Comparison of ENCODE assay signal across 31 cellular contexts in genomic region chr11:40816976-40817375, GRCh38.
A peak's percentile ranks its signal among the peaks of the same experiment; 100 is the strongest.
DNase-seq lines count a peak whose midpoint lies in the region; ATAC-seq and TF ChIP-seq lines count a peak whose summit lies in the region.
"Had no signal": no experiment of that assay in that cellular context is flagged by ENCODE, and none has a peak within 500 bp of the region (broad histone marks: within the 10 kb centered on the region; RNA-seq: fewer than 3 reads in every experiment).

No MANE protein-coding gene starts in this region.

- no peak overlapping the region for H3K4me2 ChIP-seq in neural cell (ENCODE audit: low read length)
- H3K4me2 ChIP-seq: A549; BLaER1; BLaER1 treated with 17β-estradiol and CSF1 and Interleukin-3, amounts not matched to agents 10 nM and 100 nM had no signal

- no peak overlapping the region for H2AFZ ChIP-seq in neural cell (ENCODE audit: low read depth, low read length)

- H3K79me2 ChIP-seq in neural cell (replicated peaks; ENCODE audit: insufficient read depth, low read length): no peaks in the 10 kb centered on the region

- peak; percentile 93 for TF ChIP-seq EP300 in neural cell (conservative IDR thresholded peaks at IDR 0.05; ENCODE audit: poor library complexity, severe bottlenecking)

- no peaks in the 10 kb centered on the region for H3F3A ChIP-seq in neural cell (ENCODE audit: insufficient read depth, low read length, poor library complexity, severe bottlenecking)

- TF ChIP-seq RAD21 in neural cell (conservative IDR thresholded peaks at IDR 0.05): no peak

- H3K27me3 ChIP-seq in neural cell (ENCODE audit: insufficient read depth, low read depth, low read length): no peaks in the 10 kb centered on the region
- H3K27me3 ChIP-seq: BE2C; BLaER1; BLaER1 treated with 17β-estradiol and CSF1 and Interleukin-3, amounts not matched to agents 10 nM and 100 nM had no signal

- TF ChIP-seq CTCF in neural cell (IDR thresholded peaks at IDR 0.05; ENCODE audit: poor library complexity, severe bottlenecking) (no peak), GM13977 (IDR thresholded peaks at IDR 0.05; ENCODE audit: extremely low read depth, insufficient read depth, missing control alignments) (no peak)

- no peak overlapping the region for H3K9ac ChIP-seq in neural cell (ENCODE audit: low read length)
- H3K9ac ChIP-seq: BLaER1; BLaER1 treated with 17β-estradiol and CSF1 and Interleukin-3, amounts not matched to agents 10 nM and 100 nM had no signal

- H3K9me3 ChIP-seq in neural cell (ENCODE audit: low read length): no peaks in the 10 kb centered on the region
- H3K9me3 ChIP-seq: A549; BE2C; BLaER1; BLaER1 treated with 17β-estradiol and CSF1 and Interleukin-3, amounts not matched to agents 10 nM and 100 nM; Caco-2 had no signal

- H3K36me3 ChIP-seq in neural cell (ENCODE audit: insufficient read depth, low read length): no peaks in the 10 kb centered on the region
- H3K36me3 ChIP-seq: BE2C; BLaER1; BLaER1 treated with 17β-estradiol and CSF1 and Interleukin-3, amounts not matched to agents 10 nM and 100 nM had no signal

- no peaks in the 10 kb centered on the region for H4K20me1 ChIP-seq in neural cell (ENCODE audit: insufficient read depth)
- H4K20me1 ChIP-seq: BLaER1; BLaER1 treated with 17β-estradiol and CSF1 and Interleukin-3, amounts not matched to agents 10 nM and 100 nM had no signal

- in situ Hi-C loops in GM13977 (cut with MboI; ENCODE audit: low pct_unique_long_range_greater_than_20kb, low sequenced_read_pairs, unreplicated experiment): no loop called here

- no peak overlapping the region for H3K27ac ChIP-seq in neural cell (ENCODE audit: low read length)
- H3K27ac ChIP-seq: 22Rv1; A549; BLaER1; BLaER1 treated with 17β-estradiol and CSF1 and Interleukin-3, amounts not matched to agents 10 nM and 100 nM; C4-2B had no signal

- DNase-seq in NCI-H1105 (lab: John Stamatoyannopoulos, UW) (peak; percentile 26), NCI-H1105 treated with DMSO at 0.1 percent for 48 hours (lab: John Stamatoyannopoulos, UW) (peak; percentile 80), NOMO-1 (lab: John Stamatoyannopoulos, UW; ENCODE audit: unreplicated experiment in 2 of 2) (no peak), GM13977 (ENCODE audit: low spot score) (no peak)
- DNase-seq: 8988T; ACHN; AML-193; BE2C; C1 segment of cervical spinal cord; Caco-2; Calu3; CD4-positive, alpha-beta memory T cell; CD4-positive, alpha-beta T cell; CD4-positive, CD25-positive, alpha-beta regulatory T cell; CD8-positive, alpha-beta memory T cell; CD8-positive, alpha-beta T cell; COR-L47; DMS 273 treated with DMSO at 0.1 percent for 48 hours; DMS153; DMS53; DMS79; DMS79 treated with DMSO at 0.1 percent for 48 hours; DND-41; EL had no signal

- ATAC-seq in GM18511 (IDR thresholded peaks at IDR 0.05; ENCODE audit: unreplicated experiment): no peak
- ATAC-seq: A549; CD8-positive, alpha-beta T cell had no signal

- no peaks in the 10 kb centered on the region for H3K9me2 ChIP-seq in neural cell (ENCODE audit: insufficient read depth, low read length)

- no peak overlapping the region for H3K4me3 ChIP-seq in neural cell (ENCODE audit: low read length)
- H3K4me3 ChIP-seq: A549; BLaER1; BLaER1 treated with 17β-estradiol and CSF1 and Interleukin-3, amounts not matched to agents 10 nM and 100 nM had no signal

TF ChIP-seq in neural cell, 6 proteins besides CTCF, POLR2A, EP300 and RAD21:
- no peak for TF ChIP-seq REST (IDR thresholded peaks at IDR 0.05; ENCODE audit: borderline replicate concordance)
- TF ChIP-seq SMC3 (conservative IDR thresholded peaks at IDR 0.05; ENCODE audit: poor library complexity): no peak
- TF ChIP-seq TAF1 (IDR thresholded peaks at IDR 0.05; ENCODE audit: low read depth): no peak
- no peak for TF ChIP-seq MXI1 (conservative IDR thresholded peaks at IDR 0.05; ENCODE audit: poor library complexity, severe bottlenecking)
- TF ChIP-seq EZH2 (IDR thresholded peaks at IDR 0.05; ENCODE audit: borderline replicate concordance, insufficient read depth, low read length, poor library complexity, severe bottlenecking): no peak
- peak; percentile 75 for TF ChIP-seq POLR2AphosphoS5 (IDR thresholded peaks at IDR 0.05)

Comparison
In these comparisons a context has a peak if more than half of its experiments do, and no peak if none do; other contexts are left out.
1. DNase-seq: peak in NCI-H1105 (single experiment) and NCI-H1105 treated with DMSO at 0.1 percent for 48 hours (single experiment); none in NOMO-1 (0 of 2) and GM13977 (single experiment).